8 cellular contexts compared by ENCODE assay signal in the genomic region with DNA sequence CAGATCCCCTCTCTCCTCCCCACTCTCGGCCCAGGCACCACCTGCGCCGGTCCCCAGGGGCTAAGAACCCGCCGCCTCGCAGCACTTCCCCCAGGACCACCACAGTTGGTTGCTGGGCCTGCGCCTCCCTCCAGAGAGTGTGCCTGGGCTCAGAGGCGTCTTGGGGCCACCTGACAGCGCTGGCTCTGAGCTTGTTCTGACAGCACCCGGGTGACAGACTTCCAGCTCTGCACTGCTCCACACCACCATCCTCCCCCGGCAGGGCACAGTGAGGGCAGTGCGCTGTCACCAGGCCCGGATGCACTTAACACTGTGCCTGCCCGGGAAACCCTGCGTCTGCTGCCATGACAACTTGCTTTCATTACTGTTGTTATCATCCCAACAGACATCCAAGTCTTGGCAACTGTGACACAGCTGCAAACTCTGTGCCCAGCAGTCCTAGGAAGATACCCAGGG. TPM values are rescaled to one million over a fixed set of nuclear protein-coding genes. Genes with fewer than 3 reads are reported as not detected.
A peak's percentile ranks its signal among the peaks of the same experiment; 100 is the strongest.
DNase-seq lines count a peak whose midpoint lies in the region; ATAC-seq and TF ChIP-seq lines count a peak whose summit lies in the region.

No MANE protein-coding gene starts in this region.

- peaks cover 67% of the 10 kb centered on the region for H3K79me2 ChIP-seq in GM23338 (replicated peaks; ENCODE audit: insufficient read depth)

- H3K9me3 Mint-ChIP-seq in activated naive CD4-positive, alpha-beta T cell treated with anti-CD3 and anti-CD28 coated beads for 36 hours: no peaks in the 10 kb centered on the region
- H3K9me3 Mint-ChIP-seq in immature natural killer cell (no peaks in the 10 kb centered on the region), GM23338 (no peaks in the 10 kb centered on the region; the same call in 2 of the 3 replicates)

- DNase-seq in AG08396 (ENCODE audit: low spot score) (peak; percentile 69), NCI-H69 (lab: John Stamatoyannopoulos, UW) (peak; percentile 83), immature natural killer cell (peak; percentile 74 to 77 (median 76)), RPMI8226 (no peak), GM23338 (ENCODE audit: low spot score) (no peak)
- DNase-seq in activated naive CD4-positive, alpha-beta T cell treated with anti-CD3 and anti-CD28 coated beads for 36 hours: peak; percentile 91
- DNase-seq in stimulated activated CD8-positive, alpha-beta memory T cell treated with anti-CD3 and anti-CD28 coated beads, Interleukin-15, amount 100 ng/mL, for 48 hours (ENCODE audit: low read depth in 2 of 2): peak; percentile 35 to 56

- no peak overlapping the region for H3K27ac ChIP-seq in GM23338 (ENCODE audit: low read depth)

- TF ChIP-seq CTCF in GM23338 (conservative IDR thresholded peaks at IDR 0.05; ENCODE audit: low read depth in 2 of 2): no peak

- no peak overlapping the region for H2AFZ ChIP-seq in GM23338

- peak overlapping the region; percentile 75 for H3K27ac Mint-ChIP-seq in activated naive CD4-positive, alpha-beta T cell treated with anti-CD3 and anti-CD28 coated beads for 36 hours
- H3K27ac Mint-ChIP-seq in immature natural killer cell: peak overlapping the region; percentile 90 to 98 (median 96)
- no peak overlapping the region for H3K27ac Mint-ChIP-seq in GM23338

- 0 out of 2 replicates have a peak, but pooled peaks cover 1% of the 10 kb centered on the region for H3F3A ChIP-seq in GM23338 (replicated peaks; ENCODE audit: low read depth)

- CTCF ChIA-PET in activated naive CD4-positive, alpha-beta T cell treated with anti-CD3 and anti-CD28 coated beads for 36 hours (lab: Charles Lee): interaction anchor here (0.8 to 1.0 kb wide), 3 partner anchors 10 to 207 kb away, joined by 3 to 7 read pairs (median 3); no protein-coding TSS in a partner anchor

- peak overlapping the region; percentile 39 for H3K4me3 Mint-ChIP-seq in activated naive CD4-positive, alpha-beta T cell treated with anti-CD3 and anti-CD28 coated beads for 36 hours
- H3K4me3 Mint-ChIP-seq in immature natural killer cell (peak overlapping the region; percentile 24 to 63 (median 56)), GM23338 (no peak overlapping the region)

- H3K4me2 ChIP-seq in GM23338: no peak overlapping the region

- H4K20me1 ChIP-seq in GM23338 (replicated peaks; ENCODE audit: insufficient read depth): peaks cover 7% of the 10 kb centered on the region

- peaks cover 1% of the 10 kb centered on the region for H3K36me3 Mint-ChIP-seq in activated naive CD4-positive, alpha-beta T cell treated with anti-CD3 and anti-CD28 coated beads for 36 hours (ENCODE audit: low read depth)
- H3K36me3 Mint-ChIP-seq in immature natural killer cell: peaks cover 0 to 4% (median 0%) of the 10 kb centered on the region in 3 donors
- no peaks in the 10 kb centered on the region; the same call in 2 of the 3 replicates for H3K36me3 Mint-ChIP-seq in GM23338 (ENCODE audit: low read depth)

- no peaks in the 10 kb centered on the region for H3K9me2 ChIP-seq in GM23338 (ENCODE audit: insufficient read depth)

- ATAC-seq in GM21737 (IDR thresholded peaks at IDR 0.05; ENCODE audit: unreplicated experiment) (peak; percentile 58), GM23338 (no peak)

- peaks cover 45% of the 10 kb centered on the region for H3K4me1 Mint-ChIP-seq in activated naive CD4-positive, alpha-beta T cell treated with anti-CD3 and anti-CD28 coated beads for 36 hours (ENCODE audit: low read depth)
- H3K4me1 Mint-ChIP-seq in immature natural killer cell: peaks cover 54% of the 10 kb centered on the region in 2 donors
- H3K4me1 Mint-ChIP-seq in GM23338: no peaks in the 10 kb centered on the region; the same call in 2 of the 3 replicates

- no peaks in the 10 kb centered on the region for H3K36me3 ChIP-seq in GM23338 (ENCODE audit: insufficient read depth)

- no peak overlapping the region for H3K4me3 ChIP-seq in GM23338

- no peaks in the 10 kb centered on the region for H3K4me1 ChIP-seq in GM23338 (ENCODE audit: insufficient read depth)

- intact Hi-C loops in activated naive CD4-positive, alpha-beta T cell treated with anti-CD3 and anti-CD28 coated beads for 36 hours (cut with micrococcal nuclease): no loop called here

- no peaks in the 10 kb centered on the region for H3K27me3 Mint-ChIP-seq in activated naive CD4-positive, alpha-beta T cell treated with anti-CD3 and anti-CD28 coated beads for 36 hours (ENCODE audit: low read depth)
- H3K27me3 Mint-ChIP-seq in immature natural killer cell (ENCODE audit: low read depth in 3 of 3): peaks cover 9 to 33% (median 10%) of the 10 kb centered on the region in 3 donors
- no peaks in the 10 kb centered on the region for H3K27me3 Mint-ChIP-seq in GM23338 (ENCODE audit: insufficient read depth, low read depth, poor library complexity)

- H3K27me3 ChIP-seq in GM23338 (ENCODE audit: insufficient read depth): peaks cover 3% of the 10 kb centered on the region; the same call in 1 of the 2 replicates

TF ChIP-seq in GM23338, 12 proteins besides CTCF, POLR2A, EP300 and RAD21 (continues in another document):
- TF ChIP-seq, protein P1, sequence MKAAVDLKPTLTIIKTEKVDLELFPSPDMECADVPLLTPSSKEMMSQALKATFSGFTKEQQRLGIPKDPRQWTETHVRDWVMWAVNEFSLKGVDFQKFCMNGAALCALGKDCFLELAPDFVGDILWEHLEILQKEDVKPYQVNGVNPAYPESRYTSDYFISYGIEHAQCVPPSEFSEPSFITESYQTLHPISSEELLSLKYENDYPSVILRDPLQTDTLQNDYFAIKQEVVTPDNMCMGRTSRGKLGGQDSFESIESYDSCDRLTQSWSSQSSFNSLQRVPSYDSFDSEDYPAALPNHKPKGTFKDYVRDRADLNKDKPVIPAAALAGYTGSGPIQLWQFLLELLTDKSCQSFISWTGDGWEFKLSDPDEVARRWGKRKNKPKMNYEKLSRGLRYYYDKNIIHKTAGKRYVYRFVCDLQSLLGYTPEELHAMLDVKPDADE (IDR thresholded peaks at IDR 0.05): no peak
- TF ChIP-seq CREB1 (CRISPR knock-in tag; IDR thresholded peaks at IDR 0.05; ENCODE audit: low read depth) (no peak), ZNF114 (CRISPR knock-in tag; IDR thresholded peaks at IDR 0.05) (no peak), JUNB (IDR thresholded peaks at IDR 0.05; ENCODE audit: unreplicated experiment) (no peak), NANOG (IDR thresholded peaks at IDR 0.05; ENCODE audit: borderline replicate concordance) (no peak), EZH2 (IDR thresholded peaks at IDR 0.05; ENCODE audit: low read depth, unreplicated experiment) (no peak), EZH2phosphoT487 (IDR thresholded peaks at IDR 0.05; ENCODE audit: unreplicated experiment) (no peak), POLR2AphosphoS5 (IDR thresholded peaks at IDR 0.05; ENCODE audit: low read depth) (no peak), ZNF331 (CRISPR knock-in tag; IDR thresholded peaks at IDR 0.05; ENCODE audit: low read depth) (no peak), STAT1 (IDR thresholded peaks at IDR 0.05; ENCODE audit: unreplicated experiment) (no peak)

RNA-seq across cellular contexts. Expression of a gene that starts 6.6 kb away (rescaled TPM):
- 10 to 100 TPM; 20.6 to 23.4 TPM for total RNA-seq in activated naive CD4-positive, alpha-beta T cell treated with anti-CD3 and anti-CD28 coated beads for 36 hours
- polyA plus RNA-seq in immature natural killer cell: 10 to 100 TPM in 1 of 3 donors, 1 to 10 TPM in 2; 2.9 to 11.0 (median 8.0) TPM
- total RNA-seq in GM23338 (2014; rRNA removed; shearing (Covaris generic)): 27.8 and 29.9 TPM in 2 replicates
- polyA plus RNA-seq in GM23338 (2016; fragmentation: Nextera tagmentation; extraction: Ambion mirVana): 7.6 and 8.6 TPM in 2 replicates

RNA-seq across cellular contexts. Expression of a gene that starts 20.4 kb away (rescaled TPM):
- total RNA-seq in activated naive CD4-positive, alpha-beta T cell treated with anti-CD3 and anti-CD28 coated beads for 36 hours: 10 to 100 TPM; 25.1 to 29.6 TPM
- polyA plus RNA-seq in immature natural killer cell (1 to 10 TPM; 2.0 to 3.3 (median 2.7) TPM), GM23338 (2016; fragmentation: Nextera tagmentation; extraction: Ambion mirVana) (22.5 and 27.5 TPM in 2 replicates)
- total RNA-seq in GM23338 (2014; rRNA removed; shearing (Covaris generic)): 67.7 and 79.0 TPM in 2 replicates

RNA-seq across cellular contexts. Expression of a gene that starts 45.8 kb away (rescaled TPM):
- 10 to 100 TPM; 24.6 to 25.6 TPM for total RNA-seq in activated naive CD4-positive, alpha-beta T cell treated with anti-CD3 and anti-CD28 coated beads for 36 hours
- polyA plus RNA-seq in immature natural killer cell: 10 to 100 TPM in 2 of 3 donors, 1 to 10 TPM in 1; 3.7 to 13.3 (median 13.1) TPM
- total RNA-seq in GM23338 (2014; rRNA removed; shearing (Covaris generic)): 11.6 and 12.1 TPM in 2 replicates
- polyA plus RNA-seq in GM23338 (2016; fragmentation: Nextera tagmentation; extraction: Ambion mirVana): 2.2 and 3.2 TPM in 2 replicates

Comparison
In these comparisons a context has a peak if more than half of its experiments do, and no peak if none do; other contexts are left out.
1. DNase-seq: peak in AG08396 (single experiment), NCI-H69 (single experiment), activated naive CD4-positive, alpha-beta T cell treated with anti-CD3 and anti-CD28 coated beads for 36 hours (single experiment), immature natural killer cell (3 of 3) and stimulated activated CD8-positive, alpha-beta memory T cell treated with anti-CD3 and anti-CD28 coated beads, Interleukin-15, amount 100 ng/mL, for 48 hours (2 of 2); none in RPMI8226 (single experiment) and GM23338 (single experiment).